1 cellular context compared by ENCODE assay signal in the genomic region with DNA sequence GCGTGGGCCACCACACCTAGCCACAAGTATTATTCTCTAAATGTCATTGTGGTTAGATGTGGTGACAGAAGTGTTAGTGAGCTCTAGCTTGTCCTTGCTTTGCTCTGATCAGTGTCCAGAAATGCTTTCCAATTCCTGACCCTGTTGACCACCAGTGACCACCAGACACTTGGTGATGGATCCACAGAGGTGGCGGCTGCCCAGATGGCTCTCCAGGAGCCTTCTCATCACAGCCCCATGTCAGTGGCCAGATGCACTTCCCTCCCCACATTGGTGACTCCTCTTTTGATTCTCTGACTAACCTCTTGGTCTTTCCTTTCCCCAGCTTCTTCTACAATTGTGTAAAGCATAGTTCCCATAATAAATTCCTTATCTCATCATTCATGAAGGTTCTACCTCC.
TF ChIP-seq lines count a peak whose summit lies in the region.

No MANE protein-coding gene starts in this region.

TF ChIP-seq in IMR-90, 13 proteins besides CTCF, POLR2A, EP300 and RAD21:
- TF ChIP-seq FOS (IDR thresholded peaks at IDR 0.05; ENCODE audit: low read depth, low read length): no peak
- no peak for TF ChIP-seq RFX5 (IDR thresholded peaks at IDR 0.05; ENCODE audit: low read depth, low read length)
- TF ChIP-seq, protein P1, sequence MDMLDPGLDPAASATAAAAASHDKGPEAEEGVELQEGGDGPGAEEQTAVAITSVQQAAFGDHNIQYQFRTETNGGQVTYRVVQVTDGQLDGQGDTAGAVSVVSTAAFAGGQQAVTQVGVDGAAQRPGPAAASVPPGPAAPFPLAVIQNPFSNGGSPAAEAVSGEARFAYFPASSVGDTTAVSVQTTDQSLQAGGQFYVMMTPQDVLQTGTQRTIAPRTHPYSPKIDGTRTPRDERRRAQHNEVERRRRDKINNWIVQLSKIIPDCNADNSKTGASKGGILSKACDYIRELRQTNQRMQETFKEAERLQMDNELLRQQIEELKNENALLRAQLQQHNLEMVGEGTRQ (IDR thresholded peaks at IDR 0.05; ENCODE audit: low read depth, low read length): no peak
- TF ChIP-seq MXI1 (IDR thresholded peaks at IDR 0.05; ENCODE audit: borderline replicate concordance, low read depth, low read length): no peak
- no peak for TF ChIP-seq NFE2L2 (IDR thresholded peaks at IDR 0.05; ENCODE audit: low read depth, low read length)
- TF ChIP-seq SMC3 (IDR thresholded peaks at IDR 0.05; ENCODE audit: low read depth, low read length): no peak
- TF ChIP-seq MAZ (IDR thresholded peaks at IDR 0.05; ENCODE audit: borderline replicate concordance, low read depth, low read length): no peak
- TF ChIP-seq RCOR1 (IDR thresholded peaks at IDR 0.05; ENCODE audit: insufficient replicate concordance, low read length): no peak
- TF ChIP-seq MAFK (IDR thresholded peaks at IDR 0.05; ENCODE audit: low read depth, low read length): no peak
- no peak for TF ChIP-seq CHD1 (IDR thresholded peaks at IDR 0.05; ENCODE audit: low read depth, low read length)
- TF ChIP-seq BHLHE40 (IDR thresholded peaks at IDR 0.05; ENCODE audit: low read depth, low read length): no peak
- TF ChIP-seq, protein P2, sequence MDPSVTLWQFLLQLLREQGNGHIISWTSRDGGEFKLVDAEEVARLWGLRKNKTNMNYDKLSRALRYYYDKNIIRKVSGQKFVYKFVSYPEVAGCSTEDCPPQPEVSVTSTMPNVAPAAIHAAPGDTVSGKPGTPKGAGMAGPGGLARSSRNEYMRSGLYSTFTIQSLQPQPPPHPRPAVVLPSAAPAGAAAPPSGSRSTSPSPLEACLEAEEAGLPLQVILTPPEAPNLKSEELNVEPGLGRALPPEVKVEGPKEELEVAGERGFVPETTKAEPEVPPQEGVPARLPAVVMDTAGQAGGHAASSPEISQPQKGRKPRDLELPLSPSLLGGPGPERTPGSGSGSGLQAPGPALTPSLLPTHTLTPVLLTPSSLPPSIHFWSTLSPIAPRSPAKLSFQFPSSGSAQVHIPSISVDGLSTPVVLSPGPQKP (IDR thresholded peaks at IDR 0.05; ENCODE audit: borderline replicate concordance, low read depth, low read length): no peak
- no peak for TF ChIP-seq CEBPB (IDR thresholded peaks at IDR 0.05; ENCODE audit: low read depth, low read length)
